In the genomic region with DNA sequence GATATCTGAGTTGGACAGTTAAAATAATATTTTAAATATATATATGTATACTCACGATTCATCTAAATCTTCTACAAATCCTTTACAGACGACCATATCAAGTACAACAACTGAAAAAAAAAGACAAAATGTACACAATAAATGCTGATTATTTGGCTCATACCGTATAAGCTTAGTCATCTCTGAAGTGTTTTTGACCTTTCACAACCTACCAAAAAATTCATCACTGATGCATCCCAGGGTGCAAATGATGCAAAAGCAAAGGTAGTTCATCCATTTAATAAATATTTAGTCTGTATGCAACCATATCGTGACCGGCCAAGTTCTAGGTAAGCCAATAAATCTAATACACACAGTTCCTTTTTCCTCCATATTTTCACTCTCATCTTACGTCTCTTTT, we compare ENCODE assay signal across 8 cellular contexts. TPM values are rescaled to one million over a fixed set of nuclear protein-coding genes. Genes with fewer than 3 reads are reported as not detected.
A peak's percentile ranks its signal among the peaks of the same experiment; 100 is the strongest.
DNase-seq lines count a peak whose midpoint lies in the region; FAIRE-seq and TF ChIP-seq lines count a peak whose summit lies in the region.

No MANE protein-coding gene starts in this region.

- no peak for TF ChIP-seq EP300 in suprapubic skin (IDR thresholded peaks at IDR 0.05)

- H3K9me3 Mint-ChIP-seq in activated CD4-positive, alpha-beta T cell treated with anti-CD3 and anti-CD28 coated beads, Interleukin-2, amount 10 ng/mL, durations not matched to agents 24 days and 14 days: no peaks in the 10 kb centered on the region
- no peaks in the 10 kb centered on the region for H3K9me3 Mint-ChIP-seq in activated T-helper 1 cell treated with anti-CD3 and anti-CD28 coated beads, Interleukin-12 subunit alpha, Interleukin-12 subunit beta, Interleukin-2, Interleukin-4 antibody, amounts not matched to agents 30 ng/mL and 10 ng/mL and 1 ng/mL, durations not matched to agents 14 hours and 24 hours and 36 hours

- H3K27me3 ChIP-seq in keratinocyte (ENCODE audit: control insufficient read depth, extremely low read depth, insufficient read depth, low read length) (no peaks in the 10 kb centered on the region), suprapubic skin (no peaks in the 10 kb centered on the region), thyroid gland (no peaks in the 10 kb centered on the region)

- no peak overlapping the region for H2AFZ ChIP-seq in keratinocyte (ENCODE audit: control insufficient read depth, low read length)

- H3K36me3 Mint-ChIP-seq in activated CD4-positive, alpha-beta T cell treated with anti-CD3 and anti-CD28 coated beads, Interleukin-2, amount 10 ng/mL, durations not matched to agents 24 days and 14 days (ENCODE audit: low read depth): peaks cover 30% of the 10 kb centered on the region
- peaks cover 32% of the 10 kb centered on the region for H3K36me3 Mint-ChIP-seq in activated T-helper 1 cell treated with anti-CD3 and anti-CD28 coated beads, Interleukin-12 subunit alpha, Interleukin-12 subunit beta, Interleukin-2, Interleukin-4 antibody, amounts not matched to agents 30 ng/mL and 10 ng/mL and 1 ng/mL, durations not matched to agents 14 hours and 24 hours and 36 hours (ENCODE audit: low read depth)

- H3K9me3 ChIP-seq in keratinocyte (ENCODE audit: control insufficient read depth, low read depth, low read length) (no peaks in the 10 kb centered on the region), suprapubic skin (no peaks in the 10 kb centered on the region), thyroid gland (no peaks in the 10 kb centered on the region)

- dilution Hi-C loops in keratinocyte (cut with MboI; ENCODE audit: extremely low pct_ligation_motif_present, low sequenced_read_pairs): no loop called here

- 29% methylated on average over 6 of the region's 6 CpGs for WGBS in suprapubic skin
- WGBS in thyroid gland, 2 donors: 43 to 46% methylated on average over 6 of the region's 6 CpGs

- peaks cover 6% of the 10 kb centered on the region for H3K4me1 ChIP-seq in keratinocyte (ENCODE audit: control insufficient read depth, extremely low read depth, insufficient read depth, low read length)
- peaks cover 22% of the 10 kb centered on the region for H3K4me1 ChIP-seq in suprapubic skin
- H3K4me1 ChIP-seq in thyroid gland: peaks cover 10 to 15% of the 10 kb centered on the region in 2 donors

- H3K4me1 Mint-ChIP-seq in activated CD4-positive, alpha-beta T cell treated with anti-CD3 and anti-CD28 coated beads, Interleukin-2, amount 10 ng/mL, durations not matched to agents 24 days and 14 days: peaks cover 33% of the 10 kb centered on the region
- H3K4me1 Mint-ChIP-seq in activated T-helper 1 cell treated with anti-CD3 and anti-CD28 coated beads, Interleukin-12 subunit alpha, Interleukin-12 subunit beta, Interleukin-2, Interleukin-4 antibody, amounts not matched to agents 30 ng/mL and 10 ng/mL and 1 ng/mL, durations not matched to agents 14 hours and 24 hours and 36 hours (ENCODE audit: low read depth): peaks cover 59% of the 10 kb centered on the region

- peaks cover 29% of the 10 kb centered on the region for H3K79me2 ChIP-seq in keratinocyte (ENCODE audit: control insufficient read depth, insufficient read depth, low read length)

- peak overlapping the region; percentile 75 for H3K4me2 ChIP-seq in keratinocyte (ENCODE audit: control insufficient read depth, extremely low read depth, insufficient read depth, low read depth, low read length)

- H3K4me3 ChIP-seq in keratinocyte (ENCODE audit: control insufficient read depth in 2 of 3, extremely low read depth in 1 of 3, insufficient read depth in 2 of 3, low read depth in 1 of 3, low read length in 3 of 3) (peak overlapping the region; percentile 84 to 99 (median 97)), suprapubic skin (peak overlapping the region; percentile 98), thyroid gland (replicated peaks in 1 of 3) (peak overlapping the region in 1 of 3 donors; percentile 99)

- TF ChIP-seq POLR2A in suprapubic skin (IDR thresholded peaks at IDR 0.05) (no peak), thyroid gland (IDR thresholded peaks at IDR 0.05) (no peak)

- no peaks in the 10 kb centered on the region for H3K9me1 ChIP-seq in keratinocyte (ENCODE audit: control insufficient read depth, extremely low read depth, insufficient read depth, low read length)

- DNase-seq in activated CD4-positive, alpha-beta T cell treated with anti-CD3 and anti-CD28 coated beads, Interleukin-2, amount 10 ng/mL, durations not matched to agents 24 days and 14 days: no peak
- no peak for DNase-seq in activated CD4-positive, alpha-beta T cell treated with anti-CD3 and anti-CD28 coated beads, Interleukin-2, amount 50 U/mL, for 1 hour
- DNase-seq in activated T-helper 1 cell treated with anti-CD3 and anti-CD28 coated beads, Interleukin-12 subunit alpha, Interleukin-12 subunit beta, Interleukin-2, Interleukin-4 antibody, amounts not matched to agents 30 ng/mL and 10 ng/mL and 1 ng/mL, durations not matched to agents 14 hours and 24 hours and 36 hours (ENCODE audit: low spot score): no peak
- no peak for DNase-seq in keratinocyte (ENCODE audit: low read depth, low spot score)
- no peak for DNase-seq in suprapubic skin (ENCODE audit: low spot score in 2 of 2)
- DNase-seq in NCI-H2029 (lab: John Stamatoyannopoulos, UW): no peak
- no peak for DNase-seq in nucleus accumbens (lab: John Stamatoyannopoulos, UW)
- no peak for DNase-seq in thyroid gland

- TF ChIP-seq CTCF in keratinocyte (optimal IDR thresholded peaks at IDR 0.05 in 1 of 3, IDR thresholded peaks at IDR 0.05 in 1 of 3, conservative IDR thresholded peaks at IDR 0.05 in 1 of 3; ENCODE audit: extremely low read depth in 1 of 3, insufficient read depth in 2 of 3, low read length in 3 of 3): no peak
- no peak for TF ChIP-seq CTCF in suprapubic skin (IDR thresholded peaks at IDR 0.05)
- no peak for TF ChIP-seq CTCF in thyroid gland (IDR thresholded peaks at IDR 0.05)

- H3K36me3 ChIP-seq in keratinocyte (ENCODE audit: control insufficient read depth in 2 of 2, extremely low read depth in 1 of 2, insufficient read depth in 2 of 2, low read length in 2 of 2) (peaks cover 11 to 14% of the 10 kb centered on the region in 2 experiments), suprapubic skin (peaks cover 35% of the 10 kb centered on the region), thyroid gland (peaks cover 12% of the 10 kb centered on the region in 2 donors)

- H3K4me3 Mint-ChIP-seq in activated CD4-positive, alpha-beta T cell treated with anti-CD3 and anti-CD28 coated beads, Interleukin-2, amount 10 ng/mL, durations not matched to agents 24 days and 14 days: peak overlapping the region; percentile 94
- peak overlapping the region; percentile 92 for H3K4me3 Mint-ChIP-seq in activated T-helper 1 cell treated with anti-CD3 and anti-CD28 coated beads, Interleukin-12 subunit alpha, Interleukin-12 subunit beta, Interleukin-2, Interleukin-4 antibody, amounts not matched to agents 30 ng/mL and 10 ng/mL and 1 ng/mL, durations not matched to agents 14 hours and 24 hours and 36 hours

- peak overlapping the region; percentile 80 for H3K27ac ChIP-seq in keratinocyte (ENCODE audit: control insufficient read depth, insufficient read depth, low read length)
- H3K27ac ChIP-seq in suprapubic skin: no peak overlapping the region
- H3K27ac ChIP-seq in thyroid gland: peak overlapping the region in 1 of 3 donors; percentile 66

- intact Hi-C loops in activated CD4-positive, alpha-beta T cell treated with anti-CD3 and anti-CD28 coated beads, Interleukin-2, amount 10 ng/mL, durations not matched to agents 24 days and 14 days (cut with micrococcal nuclease): loop anchor here (2.0 to 10.0 kb wide), 2 partner anchors 1199 to 1491 kb away; a partner anchor contains a TSS
- intact Hi-C loops in activated T-helper 1 cell treated with anti-CD3 and anti-CD28 coated beads, Interleukin-12 subunit alpha, Interleukin-12 subunit beta, Interleukin-2, Interleukin-4 antibody, amounts not matched to agents 30 ng/mL and 10 ng/mL and 1 ng/mL, durations not matched to agents 14 hours and 24 hours and 36 hours (cut with micrococcal nuclease): loop anchor here (2.0 to 10.0 kb wide), 3 partner anchors 21 to 1221 kb away; a partner anchor contains a TSS
- intact Hi-C loops in thyroid gland (cut with DNase I): no loop called here

- no peak for FAIRE-seq in keratinocyte (lab: Jason Lieb, UNC)

- peak overlapping the region; percentile 90 for H3K27ac Mint-ChIP-seq in activated CD4-positive, alpha-beta T cell treated with anti-CD3 and anti-CD28 coated beads, Interleukin-2, amount 10 ng/mL, durations not matched to agents 24 days and 14 days
- peak overlapping the region; percentile 87 for H3K27ac Mint-ChIP-seq in activated T-helper 1 cell treated with anti-CD3 and anti-CD28 coated beads, Interleukin-12 subunit alpha, Interleukin-12 subunit beta, Interleukin-2, Interleukin-4 antibody, amounts not matched to agents 30 ng/mL and 10 ng/mL and 1 ng/mL, durations not matched to agents 14 hours and 24 hours and 36 hours

- H3K27me3 Mint-ChIP-seq in activated CD4-positive, alpha-beta T cell treated with anti-CD3 and anti-CD28 coated beads, Interleukin-2, amount 10 ng/mL, durations not matched to agents 24 days and 14 days: no peaks in the 10 kb centered on the region
- H3K27me3 Mint-ChIP-seq in activated T-helper 1 cell treated with anti-CD3 and anti-CD28 coated beads, Interleukin-12 subunit alpha, Interleukin-12 subunit beta, Interleukin-2, Interleukin-4 antibody, amounts not matched to agents 30 ng/mL and 10 ng/mL and 1 ng/mL, durations not matched to agents 14 hours and 24 hours and 36 hours (ENCODE audit: insufficient read depth): no peaks in the 10 kb centered on the region

- no peaks in the 10 kb centered on the region for H4K20me1 ChIP-seq in keratinocyte (ENCODE audit: control insufficient read depth, extremely low read depth, insufficient read depth, low read length)

- H3K9ac ChIP-seq in keratinocyte (ENCODE audit: control insufficient read depth, extremely low read depth, insufficient read depth, low read length): peak overlapping the region; percentile 88

RNA-seq across cellular contexts. Expression of a gene that starts 1.1 kb away (rescaled TPM):
- total RNA-seq in activated CD4-positive, alpha-beta T cell treated with anti-CD3 and anti-CD28 coated beads, Interleukin-2, amount 10 ng/mL, durations not matched to agents 24 days and 14 days: 65.6 and 67.1 TPM in 2 replicates
- 63.7 and 65.0 TPM in 2 replicates for total RNA-seq in activated T-helper 1 cell treated with anti-CD3 and anti-CD28 coated beads, Interleukin-12 subunit alpha, Interleukin-12 subunit beta, Interleukin-2, Interleukin-4 antibody, amounts not matched to agents 30 ng/mL and 10 ng/mL and 1 ng/mL, durations not matched to agents 14 hours and 24 hours and 36 hours
- polyA plus RNA-seq in keratinocyte: 29.8 to 55.5 TPM (median 35.1 TPM) in 3 replicates
- polyA plus RNA-seq in keratinocyte (2011; ENCODE audit: low read depth): 76.4 TPM
- polyA plus RNA-seq in keratinocyte (2011; cell fraction: cytosol; rRNA removed): 7.1 and 17.0 TPM in 2 replicates
- 57.6 and 74.4 TPM in 2 replicates for polyA plus RNA-seq in keratinocyte (2011; cell fraction: nucleus; rRNA removed)
- 15.4 and 27.2 TPM in 2 replicates for polyA plus RNA-seq in keratinocyte (2012; ENCODE audit: low replicate concordance)
- 27.4 to 59.6 TPM (median 30.7 TPM) in 3 replicates for polyA minus RNA-seq in keratinocyte
- 25.3 TPM for polyA minus RNA-seq in keratinocyte (2011; cell fraction: cytosol; rRNA and poly(A)+ RNA removed)
- 66.5 and 119 TPM in 2 replicates for polyA minus RNA-seq in keratinocyte (2011; cell fraction: nucleus; rRNA and poly(A)+ RNA removed)
- total RNA-seq in suprapubic skin: 10 to 100 TPM; 19.1 to 44.0 (median 25.3) TPM
- total RNA-seq in thyroid gland: 10 to 100 TPM; 38.4 to 72.2 (median 48.8) TPM
